ENCODE assay signal across 26 cellular contexts in genomic region chr9:68522126-68522525, GRCh38. TPM values are rescaled to one million over a fixed set of nuclear protein-coding genes. Genes with fewer than 3 reads are reported as not detected.
DNase-seq lines count a peak whose midpoint lies in the region; ATAC-seq and TF ChIP-seq lines count a peak whose summit lies in the region.
"Had no signal": no experiment of that assay in that cellular context is flagged by ENCODE, and none has a peak within 500 bp of the region (broad histone marks: within the 10 kb centered on the region; RNA-seq: fewer than 3 reads in every experiment).

No MANE protein-coding gene starts in this region.

- ATAC-seq in right cardiac atrium = peak; percentile 54 to 55
- ATAC-seq in left cardiac atrium = no peak
- ATAC-seq in left colon = peak; percentile 74
- ATAC-seq in upper lobe of right lung = peak; percentile 89
- no peak for ATAC-seq in HG03457 (IDR thresholded peaks at IDR 0.05; ENCODE audit: unreplicated experiment)
- ATAC-seq: A549; activated CD8-positive, alpha-beta T cell treated with anti-CD3 and anti-CD28 coated beads for 36 hours had no signal

- no peaks in the 10 kb centered on the region for H3K4me1 Mint-ChIP-seq in CD4-positive, alpha-beta memory T cell
- H3K4me1 Mint-ChIP-seq: brain, memory B cell had no signal

- H3K36me3 Mint-ChIP-seq in CD4-positive, alpha-beta memory T cell = no peaks in the 10 kb centered on the region

- CTCF ChIA-PET in CD4-positive, alpha-beta memory T cell (lab: Charles Lee; ENCODE audit: partially characterized antibody) = no interaction called here

- 61% methylated on average over 4 of the region's 4 CpGs for whole genome bisulfite sequencing in right cardiac atrium

- H3K4me3 Mint-ChIP-seq in CD4-positive, alpha-beta memory T cell = no peak overlapping the region
- H3K4me3 Mint-ChIP-seq: activated CD8-positive, alpha-beta T cell treated with anti-CD3 and anti-CD28 coated beads for 36 hours; brain; memory B cell; T-helper 2 cell treated with Interferon-gamma antibody and Interleukin-4, amounts not matched to agents 5 μg/mL and 100 μg/mL, for 36 hours had no signal

- no peak overlapping the region for H3K27ac Mint-ChIP-seq in CD4-positive, alpha-beta memory T cell
- H3K27ac Mint-ChIP-seq: activated CD8-positive, alpha-beta T cell treated with anti-CD3 and anti-CD28 coated beads for 36 hours; brain; memory B cell; T-helper 2 cell treated with Interferon-gamma antibody and Interleukin-4, amounts not matched to agents 5 μg/mL and 100 μg/mL, for 36 hours had no signal

- no peak overlapping the region for H3K27ac ChIP-seq in right cardiac atrium (ENCODE audit: low read length)
- no peak overlapping the region for H3K27ac ChIP-seq in upper lobe of right lung
- no peak overlapping the region for H3K27ac ChIP-seq in CD4-positive, alpha-beta memory T cell (ENCODE audit: low read depth, low read length)
- H3K27ac ChIP-seq: A549, SK-N-MC had no signal

- POLR2A ChIA-PET in CD4-positive, alpha-beta memory T cell (lab: Charles Lee; ENCODE audit: partially characterized antibody) = no interaction called here

- no peak for DNase-seq in right cardiac atrium
- no peak for DNase-seq in left cardiac atrium
- DNase-seq in OCI-M1 (lab: John Stamatoyannopoulos, UW) = peak; percentile 55
- no peak for DNase-seq in left colon
- DNase-seq in upper lobe of right lung = no peak
- no peak for DNase-seq in CD4-positive, alpha-beta memory T cell
- no peak for DNase-seq in stimulated activated CD4-positive, alpha-beta T cell treated with anti-CD3 and anti-CD28 coated beads, Interleukin-12 subunit alpha, Interleukin-12 subunit beta, amount 100 ng/mL, for 4 hours
- DNase-seq: activated CD4-positive, CD25-positive, alpha-beta regulatory T cell; activated CD8-positive, alpha-beta T cell treated with anti-CD3 and anti-CD28 coated beads for 36 hours; activated gamma-delta T cell treated with Interleukin-2 at 50 U/mL for 16 hours; activated T-cell treated with anti-CD3 and anti-CD28 coated beads, Interleukin-2, amount 50 U/mL, for 1 hour; effector CD8-positive, alpha-beta T cell; foreskin melanocyte; KG1; NCI-H1092 treated with DMSO at 0.1 percent for 48 hours; NCI-H2029; NCI-H226; NCI-H748 treated with DMSO at 0.1 percent for 48 hours; occipital lobe had no signal

- no peak for TF ChIP-seq CTCF in upper lobe of right lung (IDR thresholded peaks at IDR 0.05)

- no peaks in the 10 kb centered on the region for H3K9me3 ChIP-seq in right cardiac atrium (ENCODE audit: control insufficient read depth, low read length)
- H3K9me3 ChIP-seq in upper lobe of right lung = no peaks in the 10 kb centered on the region
- no peaks in the 10 kb centered on the region for H3K9me3 ChIP-seq in CD4-positive, alpha-beta memory T cell (ENCODE audit: control insufficient read depth in 1 of 2, low read length in 2 of 2)
- H3K9me3 ChIP-seq: HAP-1 had no signal

- H3K4me3 ChIP-seq in right cardiac atrium (ENCODE audit: low read length) (no peak overlapping the region), upper lobe of right lung (no peak overlapping the region)
- no peak overlapping the region for H3K4me3 ChIP-seq in CD4-positive, alpha-beta memory T cell (ENCODE audit: low read length in 2 of 2)
- H3K4me3 ChIP-seq: A549, HAP-1, SK-N-MC had no signal

- H3K4me1 ChIP-seq in right cardiac atrium (ENCODE audit: control insufficient read depth, insufficient read depth, low read length) (peaks cover 4% of the 10 kb centered on the region), upper lobe of right lung (no peaks in the 10 kb centered on the region)
- no peaks in the 10 kb centered on the region for H3K4me1 ChIP-seq in CD4-positive, alpha-beta memory T cell (ENCODE audit: insufficient read depth, low read length)
- H3K4me1 ChIP-seq: A549, HAP-1 had no signal

- intact Hi-C loops in right cardiac atrium (cut with DNase I) (loop anchor here in 1 of 4 donors (10.0 kb wide), 1 partner anchor 77 kb away; no protein-coding TSS in a partner anchor), left cardiac atrium (cut with DNase I) (no loop called here), left colon (cut with DNase I, micrococcal nuclease) (no loop called here), upper lobe of right lung (cut with DNase I) (no loop called here)
- intact Hi-C loops in CD4-positive, alpha-beta memory T cell (cut with micrococcal nuclease) = no loop called here

- peaks cover 0 to 14% of the 10 kb centered on the region in 2 donors for H3K27me3 Mint-ChIP-seq in CD4-positive, alpha-beta memory T cell

- H3K27me3 ChIP-seq in right cardiac atrium (ENCODE audit: control insufficient read depth, insufficient read depth) = no peaks in the 10 kb centered on the region
- H3K27me3 ChIP-seq in upper lobe of right lung = no peaks in the 10 kb centered on the region
- no peaks in the 10 kb centered on the region for H3K27me3 ChIP-seq in CD4-positive, alpha-beta memory T cell (ENCODE audit: insufficient read depth, low read length)

- H3K36me3 ChIP-seq in upper lobe of right lung = no peaks in the 10 kb centered on the region
- no peaks in the 10 kb centered on the region for H3K36me3 ChIP-seq in CD4-positive, alpha-beta memory T cell (ENCODE audit: insufficient read depth, low read length)
- H3K36me3 ChIP-seq: HAP-1 had no signal

- H3K9me3 Mint-ChIP-seq in CD4-positive, alpha-beta memory T cell = peaks cover 0 to 11% (median 7%) of the 10 kb centered on the region in 8 donors
- H3K9me3 Mint-ChIP-seq: memory B cell had no signal

RNA-seq across cellular contexts. Expression of gene TMEM252, which starts 18.6 kb away (rescaled TPM):
- total RNA-seq in right cardiac atrium (not detected), left cardiac atrium (under 1 TPM in 1 of 2 donors, not detected in 1; 0.18 TPM), left colon (under 1 TPM in 1 of 2 donors, not detected in 1; 0.89 TPM), upper lobe of right lung (not detected)
- 0.16 TPM for polyA plus RNA-seq in right cardiac atrium
- not detected for total RNA-seq in CD4-positive, alpha-beta memory T cell
- not detected for polyA plus RNA-seq in CD4-positive, alpha-beta memory T cell
- total RNA-seq: activated CD8-positive, alpha-beta T cell treated with anti-CD3 and anti-CD28 coated beads for 36 hours; occipital lobe had no signal
- polyA plus RNA-seq: A549 had no signal

Comparison
In these comparisons a context has a peak if more than half of its experiments do, and no peak if none do; other contexts are left out.
1. ATAC-seq: peak in right cardiac atrium (2 of 2), left colon (single experiment) and upper lobe of right lung (single experiment); none in left cardiac atrium (0 of 2) and HG03457 (single experiment).